ENCODE assay signal across 23 cellular contexts in genomic region chr9:134694714-134695113, GRCh38. TPM values are rescaled to one million over a fixed set of nuclear protein-coding genes. Genes with fewer than 3 reads are reported as not detected.
DNase-seq lines count a peak whose midpoint lies in the region; ATAC-seq, FAIRE-seq and TF ChIP-seq lines count a peak whose summit lies in the region.
"Had no signal": no experiment of that assay in that cellular context is flagged by ENCODE, and none has a peak within 500 bp of the region (broad histone marks: within the 10 kb centered on the region; RNA-seq: fewer than 3 reads in every experiment).

No MANE protein-coding gene starts in this region.

- no peak overlapping the region for H2BK12ac ChIP-seq in H1 (ENCODE audit: low read depth, low read length)

- no peak overlapping the region for H2BK5ac ChIP-seq in H1 (ENCODE audit: low read depth, low read length)

- H3K27me3 Mint-ChIP-seq in stimulated activated naive B cell treated with anti-CD40 and anti-IgM and Interleukin-4, amounts not matched to agents 10 μg/mL and 1 μg/mL and 100 μg/mL, for 72 hours = no peaks in the 10 kb centered on the region
- no peaks in the 10 kb centered on the region for H3K27me3 Mint-ChIP-seq in mesothelial cell of epicardium (ENCODE audit: low read depth)

- H3K9me3 ChIP-seq in Loucy (ENCODE audit: insufficient read depth, low read depth, low read length) (no peaks in the 10 kb centered on the region), H1 (ENCODE audit: insufficient read depth in 2 of 2, low read depth in 1 of 2, low read length in 1 of 2) (no peaks in the 10 kb centered on the region), osteoblast (ENCODE audit: low read depth, low read length) (no peaks in the 10 kb centered on the region)
- H3K9me3 ChIP-seq: BLaER1, HAP-1, SK-N-SH had no signal

- H3K18ac ChIP-seq in H1 (ENCODE audit: extremely low read depth, low read length) = no peak overlapping the region

- H4K20me1 ChIP-seq in Loucy (ENCODE audit: insufficient read depth, low read length, poor library complexity, severe bottlenecking) (no peaks in the 10 kb centered on the region), H1 (replicated peaks in 1 of 2; ENCODE audit: control insufficient read depth in 1 of 2, insufficient read depth in 2 of 2, low read length in 2 of 2) (peaks cover 0 to 3% of the 10 kb centered on the region in 2 experiments), osteoblast (ENCODE audit: insufficient read depth, low read length) (peaks cover 86% of the 10 kb centered on the region)

- no peak overlapping the region for H2BK120ac ChIP-seq in H1 (replicated peaks; ENCODE audit: low read depth, low read length)

- FAIRE-seq in H1 (lab: Jason Lieb, UNC) = no peak
- FAIRE-seq: GM12891 had no signal

- no peaks in the 10 kb centered on the region for H3K23me2 ChIP-seq in H1 (ENCODE audit: low read depth, low read length)

- H3K4me3 ChIP-seq in Loucy (ENCODE audit: low read length, poor library complexity, severe bottlenecking) (no peak overlapping the region), H1 (ENCODE audit: extremely low read depth in 1 of 4, insufficient read depth in 2 of 4, low read depth in 3 of 4, low read length in 4 of 4) (no peak overlapping the region), osteoblast (ENCODE audit: insufficient read depth, low read length) (no peak overlapping the region)
- H3K4me3 ChIP-seq: BLaER1, GM23248, HAP-1 had no signal

- CTCF ChIA-PET in H1 (lab: Charles Lee; ENCODE audit: partially characterized antibody) = interaction anchor here (1.3 to 8.0 kb wide), 4 partner anchors 15 to 245 kb away, joined by 3 to 54 read pairs (median 4); no protein-coding TSS in a partner anchor

- DNase-seq in H1 (ENCODE audit: low read depth in 1 of 2, low spot score in 2 of 2) (no peak), osteoblast (ENCODE audit: insufficient read length, low spot score, missing footprints) (peak; percentile 74), mesothelial cell of epicardium (ENCODE audit: low spot score in 2 of 2, unreplicated experiment in 2 of 2) (no peak), SHP77 (lab: John Stamatoyannopoulos, UW) (no peak)
- DNase-seq in stimulated activated naive B cell treated with anti-CD40 and anti-IgM and Interleukin-4, amounts not matched to agents 10 μg/mL and 1 μg/mL and 100 μg/mL, for 72 hours = no peak
- DNase-seq: CD4-positive, alpha-beta memory T cell; DND-41; GM23248; IMR-90; NCI-H1105; NCI-H146; NCI-H2029; NCI-H345; NCI-H524 treated with DMSO at 0.1 percent for 48 hours; NCI-H82; SIG-M5; SK-N-SH had no signal

- WGBS in H1 (ENCODE audit: extremely low coverage in 1 of 2, insufficient coverage in 1 of 2, insufficient read length in 1 of 2, insufficient replicate concordance in 2 of 2, low coverage in 1 of 2, low lambda C conversion rate in 2 of 2, missing lambda C conversion rate in 1 of 2), 2 experiments = 93% methylated on average over 8 of the region's 12 CpGs; no CpG with 5 or more reads in 1 of the 2 experiments

- no peak overlapping the region for H4K5ac ChIP-seq in H1 (ENCODE audit: insufficient read length, low read depth, low read length)

- no peak overlapping the region for H3K56ac ChIP-seq in H1 (replicated peaks; ENCODE audit: insufficient read length, low read depth, low read length)

- H3F3A ChIP-seq in Loucy (ENCODE audit: low read depth) = no peaks in the 10 kb centered on the region; the same call in 1 of the 2 replicates

- no peak for TF ChIP-seq CTCF in Loucy (conservative IDR thresholded peaks at IDR 0.05; ENCODE audit: low read length)
- TF ChIP-seq CTCF in H1 (IDR thresholded peaks at IDR 0.05; ENCODE audit: control extremely low read depth in 1 of 3, insufficient read depth in 1 of 3, low read depth in 1 of 3, low read length in 3 of 3) = no peak
- no peak for TF ChIP-seq CTCF in osteoblast (IDR thresholded peaks at IDR 0.05; ENCODE audit: extremely low read depth, low read depth, low read length)
- no peak for TF ChIP-seq CTCF in mesothelial cell of epicardium (IDR thresholded peaks at IDR 0.05; ENCODE audit: unreplicated experiment)

- H3K79me2 ChIP-seq in Loucy (ENCODE audit: insufficient read depth, low read length) (no peaks in the 10 kb centered on the region), H1 (ENCODE audit: control insufficient read depth in 1 of 2, insufficient read depth in 2 of 2, low read length in 2 of 2) (no peaks in the 10 kb centered on the region), osteoblast (ENCODE audit: insufficient read depth, low read length) (peaks cover 93% of the 10 kb centered on the region)

- H3K79me1 ChIP-seq in H1 (ENCODE audit: low read depth, low read length) = no peaks in the 10 kb centered on the region; the same call in 1 of the 2 replicates

- H3K27ac ChIP-seq in H1 (ENCODE audit: low read depth, low read length) (no peak overlapping the region), osteoblast (ENCODE audit: low read depth, low read length) (no peak overlapping the region)
- H3K27ac ChIP-seq: BLaER1, GM23248, KMS-11 had no signal

- no peak overlapping the region for H3K14ac ChIP-seq in H1 (ENCODE audit: insufficient read length)

- POLR2A ChIA-PET in H1 (lab: Charles Lee; ENCODE audit: partially characterized antibody) = no interaction called here

- H3K4me2 ChIP-seq in Loucy (ENCODE audit: low read depth, low read length, poor library complexity, severe bottlenecking) = no peak overlapping the region
- no peak overlapping the region for H3K4me2 ChIP-seq in H1 (ENCODE audit: insufficient read depth in 1 of 2, low read depth in 2 of 2, low read length in 2 of 2)
- no peak overlapping the region for H3K4me2 ChIP-seq in osteoblast (ENCODE audit: insufficient read depth, low read length)
- H3K4me2 ChIP-seq: BLaER1, KMS-11, SK-N-SH had no signal

- no peak overlapping the region for H3K23ac ChIP-seq in H1 (ENCODE audit: insufficient read length)

- H3K4me1 Mint-ChIP-seq in stimulated activated naive B cell treated with anti-CD40 and anti-IgM and Interleukin-4, amounts not matched to agents 10 μg/mL and 1 μg/mL and 100 μg/mL, for 72 hours = no peaks in the 10 kb centered on the region
- peaks cover 10% of the 10 kb centered on the region for H3K4me1 Mint-ChIP-seq in mesothelial cell of epicardium

- H3K9me2 ChIP-seq in Loucy (replicated peaks; ENCODE audit: low read depth, low read length) = no peaks in the 10 kb centered on the region
- H3K9me2 ChIP-seq: SK-N-SH had no signal

- no peak overlapping the region for H2BK15ac ChIP-seq in H1 (ENCODE audit: low read length)

- TF ChIP-seq POLR2A in H1 (IDR thresholded peaks at IDR 0.05; ENCODE audit: control extremely low read depth in 1 of 2, low read depth in 2 of 2, low read length in 2 of 2) = no peak

- H2AFZ ChIP-seq in Loucy (ENCODE audit: low read length) (no peak overlapping the region), H1 (ENCODE audit: low read length) (no peak overlapping the region), osteoblast (ENCODE audit: low read length) (no peak overlapping the region)
- H2AFZ ChIP-seq: GM23248 had no signal

- H3K27me3 ChIP-seq in Loucy (ENCODE audit: insufficient read depth, low read length, poor library complexity, severe bottlenecking) (no peaks in the 10 kb centered on the region), H1 (replicated peaks in 1 of 4; ENCODE audit: control insufficient read depth in 3 of 4, extremely low read depth in 1 of 4, insufficient read depth in 3 of 4, low read length in 3 of 4) (no peaks in the 10 kb centered on the region), osteoblast (ENCODE audit: insufficient read depth, low read length) (no peaks in the 10 kb centered on the region)
- H3K27me3 ChIP-seq: BLaER1 had no signal

- H3K4ac ChIP-seq in H1 (replicated peaks; ENCODE audit: insufficient read length, low read depth, low read length) = no peak overlapping the region

- no peaks in the 10 kb centered on the region for H3K9me3 Mint-ChIP-seq in stimulated activated naive B cell treated with anti-CD40 and anti-IgM and Interleukin-4, amounts not matched to agents 10 μg/mL and 1 μg/mL and 100 μg/mL, for 72 hours
- no peaks in the 10 kb centered on the region for H3K9me3 Mint-ChIP-seq in mesothelial cell of epicardium

- no peak overlapping the region for H4K91ac ChIP-seq in H1 (replicated peaks; ENCODE audit: insufficient read length, low read length)

- H3K27ac Mint-ChIP-seq in stimulated activated naive B cell treated with anti-CD40 and anti-IgM and Interleukin-4, amounts not matched to agents 10 μg/mL and 1 μg/mL and 100 μg/mL, for 72 hours = peak overlapping the region; percentile 20
- no peak overlapping the region for H3K27ac Mint-ChIP-seq in mesothelial cell of epicardium
- H3K27ac Mint-ChIP-seq: CD4-positive, alpha-beta memory T cell had no signal

- TF ChIP-seq EP300 in H1 (IDR thresholded peaks at IDR 0.05; ENCODE audit: borderline replicate concordance in 1 of 2, low read depth in 2 of 2, low read length in 2 of 2) = no peak

- H2AK5ac ChIP-seq in H1 (ENCODE audit: low read depth, low read length) = no peak overlapping the region

- peak overlapping the region; percentile 48 for H3K9ac ChIP-seq in Loucy (ENCODE audit: low read depth, low read length, poor library complexity, severe bottlenecking)
- H3K9ac ChIP-seq in H1 (replicated peaks in 1 of 4; ENCODE audit: extremely low read depth in 1 of 4, low read depth in 3 of 4, low read length in 3 of 4) = no peak overlapping the region
- H3K9ac ChIP-seq: BLaER1, GM23248, KMS-11, SK-N-SH had no signal

- no peak for TF ChIP-seq RAD21 in H1 (IDR thresholded peaks at IDR 0.05 in 1 of 2, conservative IDR thresholded peaks at IDR 0.05 in 1 of 2; ENCODE audit: low read depth in 2 of 2, low read length in 2 of 2)

- H4K8ac ChIP-seq in H1 (ENCODE audit: extremely low read depth, insufficient read depth, low read length) = peak overlapping the region; percentile 39; the same call in 1 of the 2 replicates

- no peak for ATAC-seq in stimulated activated naive B cell treated with anti-CD40 and anti-IgM and Interleukin-4, amounts not matched to agents 10 μg/mL and 1 μg/mL and 100 μg/mL, for 72 hours (replicated peaks)
- no peak for ATAC-seq in HG03354 (IDR thresholded peaks at IDR 0.05; ENCODE audit: poor library complexity, severe bottlenecking, unreplicated experiment)

- H2BK20ac ChIP-seq in H1 (ENCODE audit: low read length) = no peak overlapping the region

- peaks cover 50% of the 10 kb centered on the region for H3K4me1 ChIP-seq in Loucy (ENCODE audit: insufficient read depth, low read length, poor library complexity, severe bottlenecking)
- H3K4me1 ChIP-seq in H1 (replicated peaks in 1 of 4; ENCODE audit: control insufficient read depth in 3 of 4, insufficient read depth in 4 of 4, low read length in 3 of 4) = peaks cover 0 to 10% (median 3%) of the 10 kb centered on the region in 4 experiments; a peak in 4 of 7 replicates
- no peaks in the 10 kb centered on the region for H3K4me1 ChIP-seq in osteoblast (ENCODE audit: insufficient read depth, low read length)
- H3K4me1 ChIP-seq: HAP-1 had no signal

- H3K36me3 ChIP-seq in Loucy (ENCODE audit: insufficient read depth, low read length) (no peaks in the 10 kb centered on the region), H1 (ENCODE audit: control insufficient read depth in 2 of 4, insufficient read depth in 4 of 4, low read length in 3 of 4) (no peaks in the 10 kb centered on the region), osteoblast (ENCODE audit: insufficient read depth, low read length) (peaks cover 60% of the 10 kb centered on the region)
- H3K36me3 ChIP-seq: HAP-1 had no signal

- no peaks in the 10 kb centered on the region for H3K36me3 Mint-ChIP-seq in stimulated activated naive B cell treated with anti-CD40 and anti-IgM and Interleukin-4, amounts not matched to agents 10 μg/mL and 1 μg/mL and 100 μg/mL, for 72 hours
- peaks cover 16% of the 10 kb centered on the region for H3K36me3 Mint-ChIP-seq in mesothelial cell of epicardium
- H3K36me3 Mint-ChIP-seq: CD4-positive, alpha-beta memory T cell had no signal

- H3K4me3 Mint-ChIP-seq in stimulated activated naive B cell treated with anti-CD40 and anti-IgM and Interleukin-4, amounts not matched to agents 10 μg/mL and 1 μg/mL and 100 μg/mL, for 72 hours = no peak overlapping the region
- no peak overlapping the region for H3K4me3 Mint-ChIP-seq in mesothelial cell of epicardium
- H3K4me3 Mint-ChIP-seq: CD4-positive, alpha-beta memory T cell had no signal

RNA-seq across cellular contexts. Expression of gene COL5A1, which starts 53.1 kb away (rescaled TPM):
- 10.5 and 12.0 TPM in 2 replicates for total RNA-seq in H1 (2021; fragmentation: NEBNext Ultra II Directional; extraction: Animal tissue kit (Norgen Biotek cat#: 25700))
- polyA plus RNA-seq in H1 (2011; rRNA removed) = 3.8 and 6.2 TPM in 2 replicates
- 4.1 TPM for polyA plus RNA-seq in H1 (2011; cell fraction: cytosol; rRNA removed)
- polyA plus RNA-seq in H1 (2011; cell fraction: nucleus; rRNA removed) = 39.3 TPM
- 8.9 to 12.1 TPM (median 11.0 TPM) in 4 replicates for polyA plus RNA-seq in H1 (2012, experiment 1 of 2)
- 6.1 TPM for polyA plus RNA-seq in H1 (2012, experiment 2 of 2)
- polyA plus RNA-seq in H1 (2013, experiment 1 of 2) = 11.8 TPM
- polyA plus RNA-seq in H1 (2013, experiment 2 of 2) = 9.6 TPM
- 4.7 and 5.2 TPM in 2 replicates for polyA minus RNA-seq in H1 (2011; rRNA and poly(A)+ RNA removed)
- 6.1 TPM for polyA minus RNA-seq in H1 (2011; cell fraction: cytosol; rRNA and poly(A)+ RNA removed)
- 12.3 TPM for polyA minus RNA-seq in H1 (2011; cell fraction: nucleus; rRNA and poly(A)+ RNA removed)
- total RNA-seq in osteoblast (571 and 801 TPM in 2 replicates), mesothelial cell of epicardium (549 to 605 TPM (median 596 TPM) in 3 replicates)

Comparison
In these comparisons a context has a peak if more than half of its experiments do, and no peak if none do; other contexts are left out.
1. RNA of gene COL5A1, which starts 53.1 kb away (total RNA-seq): 571 to 801 TPM in osteoblast and 549 to 605 TPM in mesothelial cell of epicardium; 10.5 to 12.0 TPM in H1; every median in the first group is over 10 times any median in the second.